Comparison of ENCODE assay signal across 21 cellular contexts in the genomic region with DNA sequence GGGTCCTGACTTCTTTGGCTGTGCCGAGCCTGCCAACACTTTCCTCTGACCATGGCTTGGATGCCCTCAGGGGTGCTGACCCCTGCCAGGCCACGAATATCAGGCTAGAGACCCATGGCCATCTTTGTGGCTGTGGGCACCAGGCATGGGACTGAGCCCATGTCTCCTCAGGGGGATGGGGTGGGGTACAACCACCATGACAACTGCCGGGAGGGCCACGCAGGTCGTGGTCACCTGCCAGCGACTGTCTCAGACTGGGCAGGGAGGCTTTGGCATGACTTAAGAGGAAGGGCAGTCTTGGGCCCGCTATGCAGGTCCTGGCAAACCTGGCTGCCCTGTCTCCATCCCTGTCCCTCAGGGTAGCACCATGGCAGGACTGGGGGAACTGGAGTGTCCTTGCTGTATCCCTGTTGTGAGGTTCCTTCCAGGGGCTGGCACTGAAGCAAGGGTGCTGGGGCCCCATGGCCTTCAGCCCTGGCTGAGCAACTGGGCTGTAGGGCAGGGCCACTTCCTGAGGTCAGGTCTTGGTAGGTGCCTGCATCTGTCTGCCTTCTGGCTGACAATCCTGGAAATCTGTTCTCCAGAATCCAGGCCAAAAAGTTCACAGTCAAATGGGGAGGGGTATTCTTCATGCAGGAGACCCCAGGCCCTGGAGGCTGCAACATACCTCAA. TPM values are rescaled to one million over a fixed set of nuclear protein-coding genes. Genes with fewer than 3 reads are reported as not detected.
DNase-seq lines count a peak whose midpoint lies in the region; ATAC-seq, FAIRE-seq and TF ChIP-seq lines count a peak whose summit lies in the region.
"Had no signal": no experiment of that assay in that cellular context is flagged by ENCODE, and none has a peak within 500 bp of the region (broad histone marks: within the 10 kb centered on the region; RNA-seq: fewer than 3 reads in every experiment).

No MANE protein-coding gene starts in this region.

- TF ChIP-seq CTCF in HepG2 (CRISPR knock-in tag; IDR thresholded peaks at IDR 0.05), result no peak
- TF ChIP-seq CTCF in right lobe of liver (IDR thresholded peaks at IDR 0.05), result no peak
- TF ChIP-seq CTCF in activated CD8-positive, alpha-beta T cell treated with anti-CD3 and anti-CD28 coated beads for 36 hours (IDR thresholded peaks at IDR 0.05), result no peak
- no peak for TF ChIP-seq CTCF in nephron (IDR thresholded peaks at IDR 0.05; ENCODE audit: unreplicated experiment in 3 of 3)

- ATAC-seq in HepG2, result peak; percentile 22
- no peak for ATAC-seq in right lobe of liver
- no peak for ATAC-seq in activated CD8-positive, alpha-beta T cell treated with anti-CD3 and anti-CD28 coated beads for 36 hours
- no peak for ATAC-seq in HG03196 (IDR thresholded peaks at IDR 0.05; ENCODE audit: unreplicated experiment)
- no peak for ATAC-seq in HG02678 (IDR thresholded peaks at IDR 0.05; ENCODE audit: unreplicated experiment)
- ATAC-seq: GM12878, PC-3 had no signal

- H3K79me2 ChIP-seq in HepG2 (ENCODE audit: insufficient read depth, low read length), result peaks cover 14% of the 10 kb centered on the region

- no peaks in the 10 kb centered on the region for H3K27me3 ChIP-seq in HepG2 (ENCODE audit: control insufficient read depth in 1 of 2, insufficient read depth in 2 of 2, low read length in 2 of 2)
- no peaks in the 10 kb centered on the region for H3K27me3 ChIP-seq in right lobe of liver

- peak overlapping the region; percentile 4 for H3K27ac Mint-ChIP-seq in activated CD8-positive, alpha-beta T cell treated with anti-CD3 and anti-CD28 coated beads for 36 hours
- H3K27ac Mint-ChIP-seq in nephron, result peak overlapping the region; percentile 76 to 91 (median 89)

- TF ChIP-seq POLR2A in HepG2 (IDR thresholded peaks at IDR 0.05; ENCODE audit: insufficient read depth in 1 of 2, low read depth in 2 of 2, low read length in 2 of 2), result no peak
- TF ChIP-seq POLR2A in right lobe of liver (IDR thresholded peaks at IDR 0.05), result no peak

- no peaks in the 10 kb centered on the region for H3K9me3 Mint-ChIP-seq in activated CD8-positive, alpha-beta T cell treated with anti-CD3 and anti-CD28 coated beads for 36 hours
- H3K9me3 Mint-ChIP-seq in nephron, result no peaks in the 10 kb centered on the region
- H3K9me3 Mint-ChIP-seq: CD8-positive, alpha-beta memory T cell had no signal

- H3K27ac ChIP-seq in HepG2 (ENCODE audit: extremely low read length, insufficient read depth, low read length) (peak overlapping the region; percentile 64), right lobe of liver (peak overlapping the region in 1 of 3 donors; percentile 16)

- H3K4me1 ChIP-seq in HepG2 (ENCODE audit: insufficient read depth, low read length) (peaks cover 70% of the 10 kb centered on the region), right lobe of liver (peaks cover 0 to 38% (median 9%) of the 10 kb centered on the region in 4 donors)

- H3K4me1 Mint-ChIP-seq in activated CD8-positive, alpha-beta T cell treated with anti-CD3 and anti-CD28 coated beads for 36 hours (ENCODE audit: low read depth), result peaks cover 20% of the 10 kb centered on the region
- peaks cover 29% of the 10 kb centered on the region for H3K4me1 Mint-ChIP-seq in nephron

- DNase-seq in HepG2 (ENCODE audit: low spot score), result no peak
- no peak for DNase-seq in right lobe of liver
- no peak for DNase-seq in activated CD8-positive, alpha-beta T cell treated with anti-CD3 and anti-CD28 coated beads for 36 hours
- no peak for DNase-seq in urothelium cell line (ENCODE audit: low spot score)
- no peak for DNase-seq in NCI-H2196 (lab: John Stamatoyannopoulos, UW; ENCODE audit: unreplicated experiment)
- DNase-seq: C1 segment of cervical spinal cord; CD8-positive, alpha-beta memory T cell; DMS53; H7; Karpas-422; NCI-H1436; NCI-H2029; NCI-H526; PC-3; RPMI8226 had no signal

- CTCF ChIA-PET in HepG2 (lab: Yijun Ruan, JAX; ENCODE audit: low intra/inter-chr PET ratio, low total read pairs), result no interaction called here
- CTCF ChIA-PET in activated CD8-positive, alpha-beta T cell treated with anti-CD3 and anti-CD28 coated beads for 36 hours (lab: Charles Lee), result no interaction called here

- H3K4me3 ChIP-seq in HepG2 (replicated peaks in 1 of 3; ENCODE audit: insufficient read depth in 1 of 3, low read depth in 2 of 3, low read length in 3 of 3) (peak overlapping the region; percentile 6 to 51 (median 26); a peak in 4 of 6 replicates), right lobe of liver (no peak overlapping the region)
- H3K4me3 ChIP-seq: GM12878 had no signal

- no peaks in the 10 kb centered on the region for H3K27me3 Mint-ChIP-seq in activated CD8-positive, alpha-beta T cell treated with anti-CD3 and anti-CD28 coated beads for 36 hours
- no peaks in the 10 kb centered on the region for H3K27me3 Mint-ChIP-seq in nephron (ENCODE audit: low read depth)
- H3K27me3 Mint-ChIP-seq: CD8-positive, alpha-beta memory T cell had no signal

- H3K4me2 ChIP-seq in HepG2 (ENCODE audit: low read depth, low read length), result peak overlapping the region; percentile 76

- H3K4me3 Mint-ChIP-seq in activated CD8-positive, alpha-beta T cell treated with anti-CD3 and anti-CD28 coated beads for 36 hours, result no peak overlapping the region
- H3K4me3 Mint-ChIP-seq in nephron, result no peak overlapping the region

- H2AFZ ChIP-seq in HepG2 (ENCODE audit: low read length), result no peak overlapping the region

- peaks cover 7% of the 10 kb centered on the region for H4K20me1 ChIP-seq in HepG2 (ENCODE audit: insufficient read depth, low read length)

- 100% methylated on average over 1 of the region's 7 CpGs for WGBS in HepG2 (ENCODE audit: low lambda C conversion rate)
- 80% methylated on average over 1 of the region's 7 CpGs for WGBS in right lobe of liver (ENCODE audit: insufficient coverage, low coverage, low lambda C conversion rate, missing lambda C conversion rate)

- H3K9ac ChIP-seq in HepG2 (ENCODE audit: insufficient read depth, low read depth, low read length), result 0 out of 2 replicates have a peak overlapping the region, but pooled peaks have one; percentile 23

- POLR2A ChIA-PET in HepG2 (lab: Yijun Ruan, JAX), result interaction anchor here (7.1 kb wide), 1 partner anchor 8 kb away, joined by 201 read pairs; a partner anchor contains a TSS
- POLR2A ChIA-PET in activated CD8-positive, alpha-beta T cell treated with anti-CD3 and anti-CD28 coated beads for 36 hours (lab: Charles Lee), result interaction anchor here (0.6 to 0.9 kb wide), 3 partner anchors 16 to 188 kb away, joined by 3 to 4 read pairs (median 3); no protein-coding TSS in a partner anchor

- intact Hi-C loops in HepG2 (cut with micrococcal nuclease; ENCODE audit: unreplicated experiment) (loop anchor here (1.0 kb wide), 1 partner anchor 9 kb away; no protein-coding TSS in a partner anchor), right lobe of liver (cut with DNase I) (no loop called here)
- intact Hi-C loops in activated CD8-positive, alpha-beta T cell treated with anti-CD3 and anti-CD28 coated beads for 36 hours (cut with micrococcal nuclease), result no loop called here

- no peak for TF ChIP-seq RAD21 in HepG2 (CRISPR knock-in tag; IDR thresholded peaks at IDR 0.05)

- in situ Hi-C loops in HepG2 (cut with HindIII; ENCODE audit: extremely low pct_ligation_motif_present, low pct_unique_long_range_greater_than_20kb), result loop anchor here (5.0 kb wide), 1 partner anchor 64 kb away; no protein-coding TSS in a partner anchor

- TF ChIP-seq EP300 in HepG2 (IDR thresholded peaks at IDR 0.05; ENCODE audit: low read depth in 2 of 2, low read length in 2 of 2) (no peak), HepG2 (CRISPR knock-in tag; IDR thresholded peaks at IDR 0.05; ENCODE audit: borderline replicate concordance) (no peak)

- H3K36me3 ChIP-seq in HepG2 (replicated peaks in 1 of 2; ENCODE audit: control insufficient read depth in 1 of 2, insufficient read depth in 2 of 2, low read length in 2 of 2) (no peaks in the 10 kb centered on the region), right lobe of liver (no peaks in the 10 kb centered on the region)

- no peaks in the 10 kb centered on the region for H3K9me3 ChIP-seq in HepG2 (ENCODE audit: low read length)
- H3K9me3 ChIP-seq in right lobe of liver, result no peaks in the 10 kb centered on the region

- FAIRE-seq in HepG2 (lab: Jason Lieb, UNC) (no peak), urothelium cell line (lab: Jason Lieb, UNC) (peak; percentile 82)
- FAIRE-seq: GM12878 had no signal

- no TSS peak for BruUV-seq in HepG2 (replicated peaks; lab: Mats Ljungman, UMichigan)

- H3K36me3 Mint-ChIP-seq in activated CD8-positive, alpha-beta T cell treated with anti-CD3 and anti-CD28 coated beads for 36 hours (ENCODE audit: low read depth), result no peaks in the 10 kb centered on the region
- peaks cover 3% of the 10 kb centered on the region for H3K36me3 Mint-ChIP-seq in nephron (ENCODE audit: low read depth)

RNA-seq across cellular contexts. Expression of a gene that starts 3.1 kb away (rescaled TPM):
- total RNA-seq in HepG2 (2016; rRNA removed; fragmentation: Illumina TruSeq; extraction: Trizol), result 74.0 and 75.8 TPM in 2 replicates
- 49.5 and 56.5 TPM in 2 replicates for total RNA-seq in HepG2 (2016; cell fraction: cytosol; rRNA removed; fragmentation: Illumina TruSeq; extraction: Trizol; ENCODE audit: low read depth)
- 57.1 and 69.6 TPM in 2 replicates for total RNA-seq in HepG2 (2016; cell fraction: insoluble cytoplasmic fraction; rRNA removed; fragmentation: Illumina TruSeq; extraction: Trizol)
- 60.2 and 66.9 TPM in 2 replicates for total RNA-seq in HepG2 (2016; cell fraction: membrane; rRNA removed; fragmentation: Illumina TruSeq; extraction: Trizol)
- 33.7 and 37.0 TPM in 2 replicates for total RNA-seq in HepG2 (2016; cell fraction: nucleus; rRNA removed; fragmentation: Illumina TruSeq; extraction: Trizol)
- 150 and 166 TPM in 2 replicates for polyA plus RNA-seq in HepG2 (2011; rRNA removed)
- polyA plus RNA-seq in HepG2 (2011; cell fraction: cytosol; rRNA removed), result 110 and 129 TPM in 2 replicates
- polyA plus RNA-seq in HepG2 (2011; cell fraction: nucleus; rRNA removed), result 88.0 and 96.6 TPM in 2 replicates
- 99.4 and 113 TPM in 2 replicates for polyA plus RNA-seq in HepG2 (2012)
- polyA plus RNA-seq in HepG2 (2016; cell fraction: cytosol; fragmentation: Illumina TruSeq; extraction: Trizol; ENCODE audit: low read depth), result 78.3 and 90.9 TPM in 2 replicates
- 127 and 143 TPM in 2 replicates for polyA plus RNA-seq in HepG2 (2016; cell fraction: insoluble cytoplasmic fraction; fragmentation: Illumina TruSeq; extraction: Trizol; ENCODE audit: low read depth)
- 82.2 and 92.9 TPM in 2 replicates for polyA plus RNA-seq in HepG2 (2016; cell fraction: membrane; fragmentation: Illumina TruSeq; extraction: Trizol; ENCODE audit: low read depth)
- polyA plus RNA-seq in HepG2 (2016; cell fraction: nucleus; fragmentation: Illumina TruSeq; extraction: Trizol; ENCODE audit: insufficient read depth, low read depth), result 92.2 and 94.0 TPM in 2 replicates
- polyA minus RNA-seq in HepG2 (2011; rRNA and poly(A)+ RNA removed; ENCODE audit: low replicate concordance), result 77.2 and 97.6 TPM in 2 replicates
- 35.3 and 48.0 TPM in 2 replicates for polyA minus RNA-seq in HepG2 (2011; cell fraction: cytosol; rRNA and poly(A)+ RNA removed)
- polyA minus RNA-seq in HepG2 (2011; cell fraction: nucleus; rRNA and poly(A)+ RNA removed), result 55.2 and 55.9 TPM in 2 replicates
- 10 to 100 TPM; 19.9 to 70.2 (median 25.3) TPM for total RNA-seq in right lobe of liver
- 10 to 100 TPM; 82.8 to 86.3 TPM for total RNA-seq in activated CD8-positive, alpha-beta T cell treated with anti-CD3 and anti-CD28 coated beads for 36 hours

RNA-seq across cellular contexts. Expression of a gene that starts 11.0 kb away (rescaled TPM):
- 2.7 and 8.9 TPM in 2 replicates for total RNA-seq in HepG2 (2016; rRNA removed; fragmentation: Illumina TruSeq; extraction: Trizol)
- total RNA-seq in HepG2 (2016; cell fraction: cytosol; rRNA removed; fragmentation: Illumina TruSeq; extraction: Trizol; ENCODE audit: low read depth), result 1.8 and 2.5 TPM in 2 replicates
- total RNA-seq in HepG2 (2016; cell fraction: insoluble cytoplasmic fraction; rRNA removed; fragmentation: Illumina TruSeq; extraction: Trizol), result 2.3 and 8.4 TPM in 2 replicates
- 2.3 and 2.5 TPM in 2 replicates for total RNA-seq in HepG2 (2016; cell fraction: membrane; rRNA removed; fragmentation: Illumina TruSeq; extraction: Trizol)
- 8.4 and 12.1 TPM in 2 replicates for total RNA-seq in HepG2 (2016; cell fraction: nucleus; rRNA removed; fragmentation: Illumina TruSeq; extraction: Trizol)
- polyA plus RNA-seq in HepG2 (2011; rRNA removed), result 28.6 and 88.6 TPM in 2 replicates
- 28.4 and 53.0 TPM in 2 replicates for polyA plus RNA-seq in HepG2 (2011; cell fraction: cytosol; rRNA removed)
- 63.0 and 95.6 TPM in 2 replicates for polyA plus RNA-seq in HepG2 (2011; cell fraction: nucleus; rRNA removed)
- 39.9 and 70.8 TPM in 2 replicates for polyA plus RNA-seq in HepG2 (2012)
- polyA plus RNA-seq in HepG2 (2016; cell fraction: cytosol; fragmentation: Illumina TruSeq; extraction: Trizol; ENCODE audit: low read depth), result 0.88 and 0.92 TPM in 2 replicates
- 3.0 and 3.5 TPM in 2 replicates for polyA plus RNA-seq in HepG2 (2016; cell fraction: insoluble cytoplasmic fraction; fragmentation: Illumina TruSeq; extraction: Trizol; ENCODE audit: low read depth)
- polyA plus RNA-seq in HepG2 (2016; cell fraction: membrane; fragmentation: Illumina TruSeq; extraction: Trizol; ENCODE audit: low read depth), result 1.7 TPM in 2 replicates
- 13.9 and 17.6 TPM in 2 replicates for polyA plus RNA-seq in HepG2 (2016; cell fraction: nucleus; fragmentation: Illumina TruSeq; extraction: Trizol; ENCODE audit: insufficient read depth, low read depth)
- polyA minus RNA-seq in HepG2 (2011; rRNA and poly(A)+ RNA removed; ENCODE audit: low replicate concordance), result 28.7 TPM in 1 of 2 replicates, not detected in the other
- polyA minus RNA-seq in HepG2 (2011; cell fraction: cytosol; rRNA and poly(A)+ RNA removed), result 5.1 and 17.3 TPM in 2 replicates
- polyA minus RNA-seq in HepG2 (2011; cell fraction: nucleus; rRNA and poly(A)+ RNA removed), result 9.9 and 21.9 TPM in 2 replicates
- 1 to 10 TPM in 2 of 6 experiments, under 1 TPM in 4; 0.59 to 1.3 (median 0.90) TPM for total RNA-seq in right lobe of liver
- total RNA-seq in activated CD8-positive, alpha-beta T cell treated with anti-CD3 and anti-CD28 coated beads for 36 hours, result 1 to 10 TPM in 1 of 2 experiments, under 1 TPM in 1; 0.85 to 1.4 TPM

RNA-seq across cellular contexts. Expression of a gene that starts 15.9 kb away (rescaled TPM):
- total RNA-seq in HepG2 (2016; rRNA removed; fragmentation: Illumina TruSeq; extraction: Trizol) (59.1 and 62.8 TPM in 2 replicates), right lobe of liver (100 to 1,000 TPM; 133 to 416 (median 252) TPM)
- total RNA-seq in HepG2 (2016; cell fraction: cytosol; rRNA removed; fragmentation: Illumina TruSeq; extraction: Trizol; ENCODE audit: low read depth), result 34.5 and 34.6 TPM in 2 replicates
- total RNA-seq in HepG2 (2016; cell fraction: insoluble cytoplasmic fraction; rRNA removed; fragmentation: Illumina TruSeq; extraction: Trizol), result 56.2 and 62.6 TPM in 2 replicates
- 61.2 and 64.2 TPM in 2 replicates for total RNA-seq in HepG2 (2016; cell fraction: membrane; rRNA removed; fragmentation: Illumina TruSeq; extraction: Trizol)
- 31.4 and 47.6 TPM in 2 replicates for total RNA-seq in HepG2 (2016; cell fraction: nucleus; rRNA removed; fragmentation: Illumina TruSeq; extraction: Trizol)
- 37.0 and 60.2 TPM in 2 replicates for polyA plus RNA-seq in HepG2 (2011; rRNA removed)
- 42.3 and 49.1 TPM in 2 replicates for polyA plus RNA-seq in HepG2 (2011; cell fraction: cytosol; rRNA removed)
- polyA plus RNA-seq in HepG2 (2011; cell fraction: nucleus; rRNA removed), result 45.9 and 96.4 TPM in 2 replicates
- polyA plus RNA-seq in HepG2 (2012), result 103 and 194 TPM in 2 replicates
- 73.1 and 74.3 TPM in 2 replicates for polyA plus RNA-seq in HepG2 (2016; cell fraction: cytosol; fragmentation: Illumina TruSeq; extraction: Trizol; ENCODE audit: low read depth)
- 91.0 and 122 TPM in 2 replicates for polyA plus RNA-seq in HepG2 (2016; cell fraction: insoluble cytoplasmic fraction; fragmentation: Illumina TruSeq; extraction: Trizol; ENCODE audit: low read depth)
- polyA plus RNA-seq in HepG2 (2016; cell fraction: membrane; fragmentation: Illumina TruSeq; extraction: Trizol; ENCODE audit: low read depth), result 101 and 107 TPM in 2 replicates
- 107 and 123 TPM in 2 replicates for polyA plus RNA-seq in HepG2 (2016; cell fraction: nucleus; fragmentation: Illumina TruSeq; extraction: Trizol; ENCODE audit: insufficient read depth, low read depth)
- 99.0 and 111 TPM in 2 replicates for polyA minus RNA-seq in HepG2 (2011; rRNA and poly(A)+ RNA removed; ENCODE audit: low replicate concordance)
- 44.8 and 90.8 TPM in 2 replicates for polyA minus RNA-seq in HepG2 (2011; cell fraction: cytosol; rRNA and poly(A)+ RNA removed)
- polyA minus RNA-seq in HepG2 (2011; cell fraction: nucleus; rRNA and poly(A)+ RNA removed), result 4.2 and 14.9 TPM in 2 replicates
- total RNA-seq in activated CD8-positive, alpha-beta T cell treated with anti-CD3 and anti-CD28 coated beads for 36 hours, result 100 to 1,000 TPM; 197 to 212 TPM

RNA-seq across cellular contexts. Expression of a gene that starts 20.8 kb away (rescaled TPM):
- not detected in 2 replicates for total RNA-seq in HepG2 (2016; rRNA removed; fragmentation: Illumina TruSeq; extraction: Trizol)
- total RNA-seq in HepG2 (2016; cell fraction: cytosol; rRNA removed; fragmentation: Illumina TruSeq; extraction: Trizol; ENCODE audit: low read depth), result not detected in 2 replicates
- not detected in 2 replicates for total RNA-seq in HepG2 (2016; cell fraction: insoluble cytoplasmic fraction; rRNA removed; fragmentation: Illumina TruSeq; extraction: Trizol)
- not detected in 2 replicates for total RNA-seq in HepG2 (2016; cell fraction: membrane; rRNA removed; fragmentation: Illumina TruSeq; extraction: Trizol)
- not detected in 2 replicates for total RNA-seq in HepG2 (2016; cell fraction: nucleus; rRNA removed; fragmentation: Illumina TruSeq; extraction: Trizol)
- 0.07 TPM in 1 of 2 replicates, not detected in the other for polyA plus RNA-seq in HepG2 (2011; rRNA removed)
- polyA plus RNA-seq in HepG2 (2011; cell fraction: cytosol; rRNA removed), result not detected in 2 replicates
- not detected in 2 replicates for polyA plus RNA-seq in HepG2 (2011; cell fraction: nucleus; rRNA removed)
- polyA plus RNA-seq in HepG2 (2012), result 0.12 and 0.28 TPM in 2 replicates
- not detected in 2 replicates for polyA plus RNA-seq in HepG2 (2016; cell fraction: cytosol; fragmentation: Illumina TruSeq; extraction: Trizol; ENCODE audit: low read depth)
- polyA plus RNA-seq in HepG2 (2016; cell fraction: insoluble cytoplasmic fraction; fragmentation: Illumina TruSeq; extraction: Trizol; ENCODE audit: low read depth), result not detected in 2 replicates
- polyA plus RNA-seq in HepG2 (2016; cell fraction: membrane; fragmentation: Illumina TruSeq; extraction: Trizol; ENCODE audit: low read depth), result not detected in 2 replicates
- polyA plus RNA-seq in HepG2 (2016; cell fraction: nucleus; fragmentation: Illumina TruSeq; extraction: Trizol; ENCODE audit: insufficient read depth, low read depth), result not detected in 2 replicates
- polyA minus RNA-seq in HepG2 (2011; rRNA and poly(A)+ RNA removed; ENCODE audit: low replicate concordance), result 0.07 and 0.22 TPM in 2 replicates
- not detected in 2 replicates for polyA minus RNA-seq in HepG2 (2011; cell fraction: cytosol; rRNA and poly(A)+ RNA removed)
- polyA minus RNA-seq in HepG2 (2011; cell fraction: nucleus; rRNA and poly(A)+ RNA removed), result not detected in 2 replicates
- not detected for total RNA-seq in right lobe of liver
- 1 to 10 TPM; 1.1 to 2.1 TPM for total RNA-seq in activated CD8-positive, alpha-beta T cell treated with anti-CD3 and anti-CD28 coated beads for 36 hours
- total RNA-seq: MCF 10A, PC-3 had no signal

RNA-seq across cellular contexts. Expression of a gene that starts 29.4 kb away (rescaled TPM):
- total RNA-seq in HepG2 (2016; rRNA removed; fragmentation: Illumina TruSeq; extraction: Trizol) (not detected in 2 replicates), right lobe of liver (1 to 10 TPM in 2 of 6 experiments, under 1 TPM in 3, not detected in 1; 0.59 to 3.9 (median 0.70) TPM)
- total RNA-seq in HepG2 (2016; cell fraction: cytosol; rRNA removed; fragmentation: Illumina TruSeq; extraction: Trizol; ENCODE audit: low read depth), result not detected in 2 replicates
- total RNA-seq in HepG2 (2016; cell fraction: insoluble cytoplasmic fraction; rRNA removed; fragmentation: Illumina TruSeq; extraction: Trizol), result not detected in 2 replicates
- total RNA-seq in HepG2 (2016; cell fraction: membrane; rRNA removed; fragmentation: Illumina TruSeq; extraction: Trizol), result not detected in 2 replicates
- not detected in 2 replicates for total RNA-seq in HepG2 (2016; cell fraction: nucleus; rRNA removed; fragmentation: Illumina TruSeq; extraction: Trizol)
- polyA plus RNA-seq in HepG2 (2011; rRNA removed), result 0.22 and 0.35 TPM in 2 replicates
- 0.14 TPM in 1 of 2 replicates, not detected in the other for polyA plus RNA-seq in HepG2 (2011; cell fraction: cytosol; rRNA removed)
- polyA plus RNA-seq in HepG2 (2011; cell fraction: nucleus; rRNA removed), result 0.57 TPM in 1 of 2 replicates, not detected in the other
- polyA plus RNA-seq in HepG2 (2012), result 0.30 and 0.76 TPM in 2 replicates
- polyA plus RNA-seq in HepG2 (2016; cell fraction: cytosol; fragmentation: Illumina TruSeq; extraction: Trizol; ENCODE audit: low read depth), result not detected in 2 replicates
- not detected in 2 replicates for polyA plus RNA-seq in HepG2 (2016; cell fraction: insoluble cytoplasmic fraction; fragmentation: Illumina TruSeq; extraction: Trizol; ENCODE audit: low read depth)
- polyA plus RNA-seq in HepG2 (2016; cell fraction: membrane; fragmentation: Illumina TruSeq; extraction: Trizol; ENCODE audit: low read depth), result not detected in 2 replicates
- not detected in 2 replicates for polyA plus RNA-seq in HepG2 (2016; cell fraction: nucleus; fragmentation: Illumina TruSeq; extraction: Trizol; ENCODE audit: insufficient read depth, low read depth)
- polyA minus RNA-seq in HepG2 (2011; rRNA and poly(A)+ RNA removed; ENCODE audit: low replicate concordance), result 2.1 TPM in 2 replicates
- polyA minus RNA-seq in HepG2 (2011; cell fraction: cytosol; rRNA and poly(A)+ RNA removed), result not detected in 2 replicates
- not detected in 2 replicates for polyA minus RNA-seq in HepG2 (2011; cell fraction: nucleus; rRNA and poly(A)+ RNA removed)
- not detected for total RNA-seq in activated CD8-positive, alpha-beta T cell treated with anti-CD3 and anti-CD28 coated beads for 36 hours
- total RNA-seq: A172; CD8-positive, alpha-beta memory T cell; H7; MCF 10A had no signal
- polyA plus RNA-seq: CD8-positive, alpha-beta memory T cell had no signal

Comparison
In these comparisons a context has a peak if more than half of its experiments do, and no peak if none do; other contexts are left out.
1. H3K4me3 ChIP-seq: peak in HepG2 (3 of 3); none in right lobe of liver (0 of 3).